Comparison of ENCODE assay signal across 8 cellular contexts in the genomic region with DNA sequence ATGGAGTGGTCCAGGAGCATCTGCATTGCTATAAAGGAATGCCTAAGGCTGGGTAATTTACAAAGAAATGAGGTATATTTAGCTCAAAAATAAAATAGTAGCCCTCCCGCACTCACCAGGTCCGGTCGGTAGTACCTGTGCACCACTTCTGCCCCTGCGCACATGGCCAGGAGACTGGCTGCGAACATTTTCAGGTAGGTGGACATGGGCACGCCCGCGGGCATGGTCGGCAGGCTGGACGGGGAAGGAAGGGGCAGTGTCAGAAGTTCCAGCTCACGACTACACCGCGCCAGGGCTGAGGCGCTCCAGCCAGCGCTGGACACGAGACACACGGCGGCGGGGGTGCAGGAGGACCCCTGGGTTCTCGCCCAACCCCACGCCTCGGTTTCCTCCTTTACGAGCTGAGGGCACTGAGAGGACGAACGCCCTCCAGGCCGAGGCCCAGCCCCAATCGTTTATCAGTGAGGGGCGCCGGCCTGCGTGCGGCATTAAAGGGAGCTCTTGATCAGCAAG. TPM values are rescaled to one million over a fixed set of nuclear protein-coding genes. Genes with fewer than 3 reads are reported as not detected.
DNase-seq lines count a peak whose midpoint lies in the region; ATAC-seq, FAIRE-seq and TF ChIP-seq lines count a peak whose summit lies in the region.

No MANE protein-coding gene starts in this region.

- no peak for FAIRE-seq in GM12878 (lab: Jason Lieb, UNC)

- SMC1A ChIA-PET in GM12878 (lab: Charles Lee; ENCODE audit: uncharacterized antibody, unreplicated experiment) = interaction anchor here (0.6 to 8.1 kb wide), 13 partner anchors 8 to 148 kb away, joined by 3 to 67 read pairs (median 4); a partner anchor contains a TSS

- CTCF ChIA-PET in GM12878 (lab: Yijun Ruan, JAX) = interaction anchor here (1.0 to 2.7 kb wide), 5 partner anchors 10 to 152 kb away, joined by 3 to 24 read pairs (median 3); a partner anchor contains a TSS

- ATAC-seq in DND-41 (ENCODE audit: insufficient read depth, low read depth) (peak; percentile 12; the same call in 2 of the 3 replicates), GM21515 (IDR thresholded peaks at IDR 0.05; ENCODE audit: unreplicated experiment) (peak; percentile 27), GM12878 (peak; percentile 31)

- TF ChIP-seq RAD21 in Ishikawa (IDR thresholded peaks at IDR 0.05; ENCODE audit: low read depth) (no peak), GM12878 (IDR thresholded peaks at IDR 0.05; ENCODE audit: insufficient read depth, low read depth, low read length) (no peak)

- DNase-seq in DND-41 = no peak
- DNase-seq in GM12878 (ENCODE audit: low read depth, low spot score) = no peak
- DNase-seq in GM13976 (ENCODE audit: low spot score) = no peak
- no peak for DNase-seq in posterior vena cava (ENCODE audit: low spot score)

- H4K20me1 ChIP-seq in DND-41 (ENCODE audit: insufficient read depth, low read length) (no peaks in the 10 kb centered on the region), GM12878 (ENCODE audit: control insufficient read depth, insufficient read depth) (no peaks in the 10 kb centered on the region)

- H3K4me2 ChIP-seq in DND-41 (ENCODE audit: insufficient read depth, low read length) (peak overlapping the region; percentile 91), GM12878 (ENCODE audit: control insufficient read depth, insufficient read depth) (peak overlapping the region; percentile 80)

- H3K4me1 ChIP-seq in DND-41 (ENCODE audit: insufficient read depth, low read length) = peaks cover 42% of the 10 kb centered on the region
- H3K4me1 ChIP-seq in GM12878 (ENCODE audit: control insufficient read depth, insufficient read depth, low read length) = peaks cover 8% of the 10 kb centered on the region

- TSS peak; percentile 72 for BruUV-seq in GM12878 (replicated peaks; lab: Mats Ljungman, UMichigan)

- H3K27ac ChIP-seq in DND-41 (ENCODE audit: low read length) = peak overlapping the region; percentile 84
- peak overlapping the region; percentile 77 for H3K27ac ChIP-seq in GM12878 (ENCODE audit: control insufficient read depth, insufficient read depth)
- H3K27ac ChIP-seq in layer of hippocampus (ENCODE audit: low read depth, low read length) = peak overlapping the region; percentile 90
- peak overlapping the region; percentile 94 for H3K27ac ChIP-seq in temporal lobe (ENCODE audit: low read depth, low read length)

- POLR2A ChIA-PET in GM12878 (lab: Charles Lee) = interaction anchor here (0.5 to 3.2 kb wide), 8 partner anchors 9 to 332 kb away, joined by 3 to 48 read pairs (median 3); a partner anchor contains a TSS

- H2AFZ ChIP-seq in DND-41 (ENCODE audit: low read depth, low read length) (peak overlapping the region; percentile 97), GM12878 (ENCODE audit: control insufficient read depth, low read depth, low read length) (peak overlapping the region; percentile 100)

- H3K9ac ChIP-seq in DND-41 (ENCODE audit: low read depth, low read length) (peak overlapping the region; percentile 94), GM12878 (ENCODE audit: control insufficient read depth, insufficient read depth, low read length) (peak overlapping the region; percentile 88)

- in situ Hi-C loops in GM12878 (cut with MboI) = no loop called here
- in situ Hi-C loops in GM13976 (cut with MboI; ENCODE audit: low sequenced_read_pairs, unreplicated experiment) = no loop called here

- WGBS in GM12878 (ENCODE audit: insufficient coverage, insufficient replicate concordance, low lambda C conversion rate, missing lambda C conversion rate) = under 1% methylated on average over 31 of the region's 31 CpGs

- H3K36me3 ChIP-seq in DND-41 (ENCODE audit: insufficient read depth, low read length) (peaks cover 36% of the 10 kb centered on the region), GM12878 (ENCODE audit: control insufficient read depth in 2 of 2, insufficient read depth in 2 of 2, low read length in 1 of 2) (peaks cover 4 to 13% of the 10 kb centered on the region in 2 experiments; a peak in 2 of 4 replicates)

- no peaks in the 10 kb centered on the region for H3K27me3 ChIP-seq in DND-41 (ENCODE audit: insufficient read depth, low read length, poor library complexity)
- no peaks in the 10 kb centered on the region for H3K27me3 ChIP-seq in GM12878 (replicated peaks in 1 of 2; ENCODE audit: control insufficient read depth in 2 of 2, insufficient read depth in 2 of 2, low read length in 1 of 2)
- H3K27me3 ChIP-seq in layer of hippocampus (ENCODE audit: control insufficient read depth, insufficient read depth, low read length) = no peaks in the 10 kb centered on the region

- TF ChIP-seq POLR2A in GM12878 (IDR thresholded peaks at IDR 0.05; ENCODE audit: low read depth, low read length) = no peak

- peaks cover 47% of the 10 kb centered on the region for H3K79me2 ChIP-seq in DND-41 (ENCODE audit: insufficient read depth, low read length)
- H3K79me2 ChIP-seq in GM12878 (ENCODE audit: control insufficient read depth, insufficient read depth, low read length) = peaks cover 20% of the 10 kb centered on the region

- RAD21 ChIA-PET in GM12878 (lab: Charles Lee; ENCODE audit: unreplicated experiment) = interaction anchor here (0.8 to 2.7 kb wide), 9 partner anchors 10 to 330 kb away, joined by 3 to 34 read pairs (median 3); a partner anchor contains a TSS

- H3K9me3 ChIP-seq in DND-41 (ENCODE audit: insufficient read depth, low read length, severe bottlenecking) (no peaks in the 10 kb centered on the region), GM12878 (replicated peaks; ENCODE audit: control insufficient read depth, insufficient read depth, low read length) (no peaks in the 10 kb centered on the region)

- TF ChIP-seq EP300 in Ishikawa (IDR thresholded peaks at IDR 0.05; ENCODE audit: borderline replicate concordance) (no peak), GM12878 (IDR thresholded peaks at IDR 0.05; ENCODE audit: borderline replicate concordance in 1 of 2, control insufficient read depth in 1 of 2, low read depth in 2 of 2, low read length in 2 of 2) (no peak)

- TF ChIP-seq CTCF in DND-41 (IDR thresholded peaks at IDR 0.05; ENCODE audit: borderline replicate concordance, extremely low read depth, low read length, poor library complexity, severe bottlenecking) (no peak), GM12878 (IDR thresholded peaks at IDR 0.05 in 2 of 3, conservative IDR thresholded peaks at IDR 0.05 in 1 of 3; ENCODE audit: control insufficient read depth in 2 of 3, extremely low read depth in 1 of 3, insufficient read depth in 1 of 3, low read depth in 3 of 3, low read length in 3 of 3) (no peak), GM13976 (IDR thresholded peaks at IDR 0.05; ENCODE audit: borderline replicate concordance, control extremely low read depth, extremely low read depth, insufficient read depth, missing control alignments) (no peak)

- intact Hi-C loops in GM12878 (cut with micrococcal nuclease; ENCODE audit: unreplicated experiment) = loop anchor here (1.0 kb wide), 1 partner anchor 9 kb away; a partner anchor contains a TSS
- intact Hi-C loops in posterior vena cava (cut with DNase I) = no loop called here

- H3K4me3 ChIP-seq in DND-41 (ENCODE audit: low read depth in 1 of 2, low read length in 2 of 2) = peak overlapping the region; percentile 65 to 92
- peak overlapping the region; percentile 80 for H3K4me3 ChIP-seq in GM12878

TF ChIP-seq in GM12878, 131 proteins besides CTCF, POLR2A, EP300 and RAD21:
- peak; percentile 37 for TF ChIP-seq HDAC6 (IDR thresholded peaks at IDR 0.05; ENCODE audit: unreplicated experiment)
- TF ChIP-seq ATF7 (IDR thresholded peaks at IDR 0.05; ENCODE audit: low read depth) = no peak

RNA-seq across cellular contexts. Expression of a gene that starts 9.1 kb away (rescaled TPM):
- 63.4 and 64.9 TPM in 2 replicates for total RNA-seq in GM12878 (2013; cell fraction: nucleolus; rRNA removed)
- total RNA-seq in GM12878 (2014; rRNA removed) = 47.5 and 57.8 TPM in 2 replicates
- 53.7 and 56.3 TPM in 2 replicates for total RNA-seq in GM12878 (2014; rRNA removed; fragmentation: Illumina TruSeq; extraction: Trizol)
- 46.7 and 51.9 TPM in 2 replicates for total RNA-seq in GM12878 (2021)
- 15.8 TPM for polyA plus RNA-seq in GM12878 (2011; ENCODE audit: low read depth)
- 47.5 and 72.3 TPM in 2 replicates for polyA plus RNA-seq in GM12878 (2011; rRNA removed)
- 17.1 and 17.3 TPM in 2 replicates for polyA plus RNA-seq in GM12878 (2011; cell fraction: cytosol; rRNA removed)
- 58.2 and 62.0 TPM in 2 replicates for polyA plus RNA-seq in GM12878 (2011; cell fraction: nucleus; rRNA removed)
- 24.3 and 25.7 TPM in 2 replicates for polyA plus RNA-seq in GM12878 (2012)
- polyA plus RNA-seq in GM12878 (2014; fragmentation: Illumina TruSeq; extraction: Trizol) = 63.6 and 70.5 TPM in 2 replicates
- polyA plus RNA-seq in GM12878 (2014; fragmentation: Nextera tagmentation; extraction: Ambion mirVana) = 10 to 100 TPM; 29.7 to 33.7 TPM
- polyA plus RNA-seq in GM12878 (2014; rRNA removed) = 44.0 and 50.5 TPM in 2 replicates
- 10 to 100 TPM; 63.2 to 68.8 TPM for polyA plus RNA-seq in GM12878 (2016; fragmentation: Nextera tagmentation; extraction: Ambion mirVana)
- 21.7 and 30.6 TPM in 2 replicates for polyA minus RNA-seq in GM12878 (2011; rRNA and poly(A)+ RNA removed)
- 14.6 and 15.5 TPM in 2 replicates for polyA minus RNA-seq in GM12878 (2011; cell fraction: cytosol; rRNA and poly(A)+ RNA removed)
- polyA minus RNA-seq in GM12878 (2011; cell fraction: nucleus; rRNA and poly(A)+ RNA removed) = 17.8 and 21.0 TPM in 2 replicates
- total RNA-seq in temporal lobe = 42.8 TPM
- 10 to 100 TPM; 17.4 to 17.6 TPM for total RNA-seq in posterior vena cava

RNA-seq across cellular contexts. Expression of a gene that starts 26.4 kb away (rescaled TPM):
- 492 and 493 TPM in 2 replicates for total RNA-seq in GM12878 (2013; cell fraction: nucleolus; rRNA removed)
- 298 and 306 TPM in 2 replicates for total RNA-seq in GM12878 (2014; rRNA removed)
- 644 and 702 TPM in 2 replicates for total RNA-seq in GM12878 (2014; rRNA removed; fragmentation: Illumina TruSeq; extraction: Trizol)
- total RNA-seq in GM12878 (2021) = 511 and 557 TPM in 2 replicates
- 428 TPM for polyA plus RNA-seq in GM12878 (2011; ENCODE audit: low read depth)
- 443 and 639 TPM in 2 replicates for polyA plus RNA-seq in GM12878 (2011; rRNA removed)
- 135 and 136 TPM in 2 replicates for polyA plus RNA-seq in GM12878 (2011; cell fraction: cytosol; rRNA removed)
- 477 and 595 TPM in 2 replicates for polyA plus RNA-seq in GM12878 (2011; cell fraction: nucleus; rRNA removed)
- 568 and 601 TPM in 2 replicates for polyA plus RNA-seq in GM12878 (2012)
- polyA plus RNA-seq in GM12878 (2014; fragmentation: Illumina TruSeq; extraction: Trizol) = 715 and 780 TPM in 2 replicates
- polyA plus RNA-seq in GM12878 (2014; fragmentation: Nextera tagmentation; extraction: Ambion mirVana) = 100 to 1,000 TPM; 254 to 414 TPM
- 495 and 564 TPM in 2 replicates for polyA plus RNA-seq in GM12878 (2014; rRNA removed)
- 100 to 1,000 TPM; 936 to 968 TPM for polyA plus RNA-seq in GM12878 (2016; fragmentation: Nextera tagmentation; extraction: Ambion mirVana)
- 148 and 211 TPM in 2 replicates for polyA minus RNA-seq in GM12878 (2011; rRNA and poly(A)+ RNA removed)
- polyA minus RNA-seq in GM12878 (2011; cell fraction: cytosol; rRNA and poly(A)+ RNA removed) = 90.8 and 99.4 TPM in 2 replicates
- polyA minus RNA-seq in GM12878 (2011; cell fraction: nucleus; rRNA and poly(A)+ RNA removed) = 145 and 205 TPM in 2 replicates
- total RNA-seq in temporal lobe = 162 TPM
- 100 to 1,000 TPM; 673 to 848 TPM for total RNA-seq in posterior vena cava
